In genomic region chr9:75131700-75132099, GRCh38 we compare ENCODE assay signal across 17 cellular contexts. TPM values are rescaled to one million over a fixed set of nuclear protein-coding genes. Genes with fewer than 3 reads are reported as not detected.
DNase-seq lines count a peak whose midpoint lies in the region; ATAC-seq and TF ChIP-seq lines count a peak whose summit lies in the region.
"Had no signal": no experiment of that assay in that cellular context is flagged by ENCODE, and none has a peak within 500 bp of the region (broad histone marks: within the 10 kb centered on the region; RNA-seq: fewer than 3 reads in every experiment).

No MANE protein-coding gene starts in this region.

- peaks cover 0 to 1% (median 0%) of the 10 kb centered on the region in 7 donors for H3K9me3 Mint-ChIP-seq in CD4-positive, CD25-positive, alpha-beta regulatory T cell
- no peaks in the 10 kb centered on the region for H3K9me3 Mint-ChIP-seq in CD8-positive, alpha-beta T cell
- H3K9me3 Mint-ChIP-seq in central memory CD8-positive, alpha-beta T cell, result no peaks in the 10 kb centered on the region
- H3K9me3 Mint-ChIP-seq: H9 had no signal

- peaks cover 12% of the 10 kb centered on the region for H3K4me1 ChIP-seq in CD4-positive, CD25-positive, alpha-beta regulatory T cell (ENCODE audit: control insufficient read depth, insufficient read depth, low read length, poor library complexity, severe bottlenecking)
- H3K4me1 ChIP-seq in CD8-positive, alpha-beta T cell (ENCODE audit: insufficient read depth, low read length), result peaks cover 5% of the 10 kb centered on the region
- H3K4me1 ChIP-seq in neutrophil (ENCODE audit: control insufficient read depth in 1 of 2, insufficient read depth in 1 of 2, low read depth in 1 of 2, low read length in 1 of 2), result peaks cover 24 to 41% of the 10 kb centered on the region in 2 experiments
- H3K4me1 ChIP-seq: BLaER1 had no signal

- H3K27ac Mint-ChIP-seq in CD4-positive, CD25-positive, alpha-beta regulatory T cell, result peak overlapping the region in 2 of 3 donors; percentile 12 to 26
- H3K27ac Mint-ChIP-seq in CD8-positive, alpha-beta T cell, result peak overlapping the region; percentile 74
- peak overlapping the region; percentile 12 for H3K27ac Mint-ChIP-seq in central memory CD8-positive, alpha-beta T cell (ENCODE audit: low read depth)
- H3K27ac Mint-ChIP-seq: H9 had no signal

- no peaks in the 10 kb centered on the region for H3K9me3 ChIP-seq in CD4-positive, CD25-positive, alpha-beta regulatory T cell (ENCODE audit: control insufficient read depth in 2 of 2, low read length in 2 of 2)
- no peaks in the 10 kb centered on the region for H3K9me3 ChIP-seq in CD8-positive, alpha-beta T cell (ENCODE audit: low read length)
- H3K9me3 ChIP-seq in neutrophil, result no peaks in the 10 kb centered on the region
- H3K9me3 ChIP-seq: BLaER1 had no signal

- CTCF ChIA-PET in CD8-positive, alpha-beta T cell (lab: Charles Lee), result interaction anchor here (0.9 to 1.5 kb wide), 4 partner anchors 12 to 105 kb away, joined by 3 read pairs; no protein-coding TSS in a partner anchor

- peaks cover 26 to 64% (median 37%) of the 10 kb centered on the region in 4 donors for H3K4me1 Mint-ChIP-seq in CD4-positive, CD25-positive, alpha-beta regulatory T cell
- H3K4me1 Mint-ChIP-seq in CD8-positive, alpha-beta T cell (ENCODE audit: low read depth), result peaks cover 38% of the 10 kb centered on the region
- H3K4me1 Mint-ChIP-seq in central memory CD8-positive, alpha-beta T cell, result peaks cover 28% of the 10 kb centered on the region

- peaks cover 49% of the 10 kb centered on the region for H3K36me3 Mint-ChIP-seq in CD4-positive, CD25-positive, alpha-beta regulatory T cell
- H3K36me3 Mint-ChIP-seq in CD8-positive, alpha-beta T cell, result peaks cover 74% of the 10 kb centered on the region
- peaks cover 41% of the 10 kb centered on the region for H3K36me3 Mint-ChIP-seq in central memory CD8-positive, alpha-beta T cell (ENCODE audit: insufficient read depth)

- H3K4me3 ChIP-seq in CD4-positive, CD25-positive, alpha-beta regulatory T cell (ENCODE audit: low read depth, low read length), result no peak overlapping the region
- no peak overlapping the region for H3K4me3 ChIP-seq in CD8-positive, alpha-beta T cell (ENCODE audit: low read depth, low read length)
- no peak overlapping the region for H3K4me3 ChIP-seq in neutrophil (ENCODE audit: low read depth in 1 of 2, low read length in 1 of 2)
- H3K4me3 ChIP-seq: BLaER1, GM12878 had no signal

- TF ChIP-seq CTCF in CD8-positive, alpha-beta T cell (IDR thresholded peaks at IDR 0.05), result no peak
- TF ChIP-seq CTCF in neutrophil (IDR thresholded peaks at IDR 0.05), result no peak

- POLR2A ChIA-PET in CD8-positive, alpha-beta T cell (lab: Charles Lee), result no interaction called here

- no peaks in the 10 kb centered on the region for H3K27me3 ChIP-seq in CD4-positive, CD25-positive, alpha-beta regulatory T cell (ENCODE audit: control insufficient read depth, insufficient read depth, low read length)
- H3K27me3 ChIP-seq in CD8-positive, alpha-beta T cell (ENCODE audit: insufficient read depth, low read length), result no peaks in the 10 kb centered on the region
- no peaks in the 10 kb centered on the region for H3K27me3 ChIP-seq in neutrophil
- H3K27me3 ChIP-seq: BLaER1 had no signal

- intact Hi-C loops in CD8-positive, alpha-beta T cell (cut with DNase I, micrococcal nuclease), result loop anchor here in 1 of 2 experiments (2.0 kb wide), 1 partner anchor 15 kb away; no protein-coding TSS in a partner anchor

- no peaks in the 10 kb centered on the region for H3K27me3 Mint-ChIP-seq in CD4-positive, CD25-positive, alpha-beta regulatory T cell
- no peaks in the 10 kb centered on the region for H3K27me3 Mint-ChIP-seq in CD8-positive, alpha-beta T cell (ENCODE audit: low read depth)
- no peaks in the 10 kb centered on the region for H3K27me3 Mint-ChIP-seq in central memory CD8-positive, alpha-beta T cell

- no peak for DNase-seq in CD4-positive, CD25-positive, alpha-beta regulatory T cell
- DNase-seq in CD8-positive, alpha-beta T cell, result no peak
- DNase-seq in central memory CD8-positive, alpha-beta T cell (ENCODE audit: low spot score in 2 of 2), result no peak
- DNase-seq in iPS-NIHi7 (ENCODE audit: extremely low spot score), result no peak
- DNase-seq in AG20443 (ENCODE audit: low spot score), result no peak
- DNase-seq: Calu3, H9, Kasumi-1, NCI-H1417 treated with DMSO at 0.1 percent for 48 hours, NCI-H2029 treated with DMSO at 0.1 percent for 48 hours, NCI-H510A treated with DMSO at 0.1 percent for 48 hours had no signal

- H3K4me3 Mint-ChIP-seq in CD4-positive, CD25-positive, alpha-beta regulatory T cell, result no peak overlapping the region
- H3K4me3 Mint-ChIP-seq in CD8-positive, alpha-beta T cell, result no peak overlapping the region
- H3K4me3 Mint-ChIP-seq in central memory CD8-positive, alpha-beta T cell, result no peak overlapping the region
- H3K4me3 Mint-ChIP-seq: H9 had no signal

- ATAC-seq in CD4-positive, CD25-positive, alpha-beta regulatory T cell (ENCODE audit: low read depth in 2 of 2), result no peak
- ATAC-seq in CD8-positive, alpha-beta T cell, result no peak
- ATAC-seq in central memory CD8-positive, alpha-beta T cell (replicated peaks; ENCODE audit: extremely low read depth, poor library complexity, severe bottlenecking), result no peak
- ATAC-seq in GM21786 (IDR thresholded peaks at IDR 0.05; ENCODE audit: unreplicated experiment), result no peak
- ATAC-seq: GM12878, Panc1, Right ventricle myocardium inferior had no signal

- H3K27ac ChIP-seq in CD4-positive, CD25-positive, alpha-beta regulatory T cell (ENCODE audit: insufficient read depth, low read length, poor library complexity, severe bottlenecking), result no peak overlapping the region
- H3K27ac ChIP-seq in CD8-positive, alpha-beta T cell (ENCODE audit: low read depth, low read length), result no peak overlapping the region
- peak overlapping the region; percentile 68 for H3K27ac ChIP-seq in neutrophil
- H3K27ac ChIP-seq: BLaER1 had no signal

- peaks cover 61% of the 10 kb centered on the region for H3K36me3 ChIP-seq in CD4-positive, CD25-positive, alpha-beta regulatory T cell (ENCODE audit: control insufficient read depth, insufficient read depth, low read length)
- H3K36me3 ChIP-seq in CD8-positive, alpha-beta T cell (ENCODE audit: insufficient read depth, low read length), result peaks cover 22% of the 10 kb centered on the region
- peaks cover 74% of the 10 kb centered on the region for H3K36me3 ChIP-seq in neutrophil

RNA-seq across cellular contexts. Expression of gene OSTF1, which starts 43.4 kb away (rescaled TPM):
- 68.2 TPM for total RNA-seq in CD4-positive, CD25-positive, alpha-beta regulatory T cell
- 100 to 1,000 TPM; 140 to 203 (median 162) TPM for polyA plus RNA-seq in CD4-positive, CD25-positive, alpha-beta regulatory T cell
- 10 to 100 TPM; 29.1 to 30.3 TPM for total RNA-seq in CD8-positive, alpha-beta T cell

RNA-seq across cellular contexts. Expression of gene NMRK1, which starts 43.7 kb away (rescaled TPM):
- total RNA-seq in CD4-positive, CD25-positive, alpha-beta regulatory T cell, result 41.5 TPM
- 10 to 100 TPM; 41.5 to 55.0 (median 51.3) TPM for polyA plus RNA-seq in CD4-positive, CD25-positive, alpha-beta regulatory T cell
- total RNA-seq in CD8-positive, alpha-beta T cell, result 10 to 100 TPM; 35.8 to 37.2 TPM

Comparison
In these comparisons a context has a peak if more than half of its experiments do, and no peak if none do; other contexts are left out.
1. H3K27ac Mint-ChIP-seq: peak in every context shown above with its lines; median percentile 74 in CD8-positive, alpha-beta T cell; 19 in CD4-positive, CD25-positive, alpha-beta regulatory T cell; 12 in central memory CD8-positive, alpha-beta T cell.